ENCODE assay signal across 28 cellular contexts in the genomic region with DNA sequence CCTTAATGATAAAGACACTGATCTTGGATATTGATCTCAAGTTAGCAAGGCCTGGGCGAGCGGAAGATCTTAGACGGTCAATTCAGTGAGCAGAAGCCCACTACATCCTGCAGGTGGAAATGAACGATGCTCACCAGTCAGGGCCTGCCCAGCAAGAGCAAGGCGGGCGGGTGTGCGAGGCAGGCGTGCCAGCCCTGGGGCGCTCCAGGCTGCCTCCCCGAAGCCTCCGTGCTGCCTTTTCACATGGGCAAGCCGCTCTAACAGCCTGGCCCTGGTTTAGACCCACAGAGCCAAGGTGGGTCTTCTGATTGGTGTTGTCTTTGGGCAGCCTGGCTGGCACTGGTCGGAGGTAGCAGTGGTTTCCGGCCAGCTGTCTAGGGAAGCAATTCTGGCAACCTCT.
"Had no signal": no experiment of that assay in that cellular context is flagged by ENCODE, and none has a peak within 500 bp of the region (broad histone marks: within the 10 kb centered on the region; RNA-seq: fewer than 3 reads in every experiment).

No MANE protein-coding gene starts in this region.

- H3K4me1 ChIP-seq: heart right ventricle, left lung, parathyroid adenoma, right atrium auricular region, right lobe of liver, stomach, tibial artery, uterus had no signal

- H3K79me2 ChIP-seq: hepatocyte, parathyroid adenoma had no signal

- H2AFZ ChIP-seq: hepatocyte, parathyroid adenoma had no signal

- H3K36me3 Mint-ChIP-seq: natural killer cell treated with Interleukin-12 subunit alpha and Interleukin-12 subunit beta and Interleukin-15 and Interleukin-18, amount 100 ng/mL, for 72 hours; stimulated activated naive B cell treated with anti-CD40 and anti-IgM and Interleukin-4, amounts not matched to agents 10 μg/mL and 1 μg/mL and 100 μg/mL, for 72 hours had no signal

- H3K4me3 Mint-ChIP-seq: mesothelial cell of epicardium; naive thymus-derived CD4-positive, alpha-beta T cell; natural killer cell treated with Interleukin-12 subunit alpha and Interleukin-12 subunit beta and Interleukin-15 and Interleukin-18, amount 100 ng/mL, for 72 hours; stimulated activated naive B cell treated with anti-CD40 and anti-IgM and Interleukin-4, amounts not matched to agents 10 μg/mL and 1 μg/mL and 100 μg/mL, for 72 hours had no signal

- H3K9me3 Mint-ChIP-seq: mesothelial cell of epicardium; naive thymus-derived CD4-positive, alpha-beta T cell; natural killer cell treated with Interleukin-12 subunit alpha and Interleukin-12 subunit beta and Interleukin-15 and Interleukin-18, amount 100 ng/mL, for 72 hours had no signal

- H3K4me3 ChIP-seq: heart right ventricle, hepatocyte, left lung, lung, right atrium auricular region, right lobe of liver, smooth muscle cell, stomach, thoracic aorta, tibial artery, uterus had no signal

- H3K27me3 Mint-ChIP-seq: naive thymus-derived CD4-positive, alpha-beta T cell; natural killer cell treated with Interleukin-12 subunit alpha and Interleukin-12 subunit beta and Interleukin-15 and Interleukin-18, amount 100 ng/mL, for 72 hours; progenitor cell of endocrine pancreas; stimulated activated naive B cell treated with anti-CD40 and anti-IgM and Interleukin-4, amounts not matched to agents 10 μg/mL and 1 μg/mL and 100 μg/mL, for 72 hours had no signal

- H3K36me3 ChIP-seq: heart right ventricle, left lung, right atrium auricular region, right lobe of liver, uterus had no signal

- H3K4me2 ChIP-seq: hepatocyte, smooth muscle cell had no signal

- H3K9me3 ChIP-seq: heart right ventricle, left lung, right atrium auricular region, right lobe of liver, stomach, thoracic aorta, tibial artery, uterus had no signal

- H3K9ac ChIP-seq: parathyroid adenoma had no signal

- DNase-seq: heart right ventricle; islet precursor cell; kidney glomerular epithelial cell; left colon; mesendoderm; naive thymus-derived CD4-positive, alpha-beta T cell; nucleus accumbens; stimulated activated CD4-positive, alpha-beta T cell treated with anti-CD3 and anti-CD28 coated beads, Interleukin-12 subunit alpha, Interleukin-12 subunit beta, amount 100 ng/mL, for 4 hours; stimulated activated CD4-positive, alpha-beta T cell treated with anti-CD3 and anti-CD28 coated beads, Interleukin-15, amount 100 ng/mL, for 24 hours; stimulated activated CD4-positive, alpha-beta T cell treated with anti-CD3 and anti-CD28 coated beads, Interleukin-2, amount 100 ng/mL, for 24 hours; stimulated activated CD4-positive, alpha-beta T cell treated with anti-CD3 and anti-CD28 coated beads, Interleukin-4, amount 100 ng/mL, for 1 hour; stimulated activated naive B cell treated with anti-CD40 and anti-IgM and Interleukin-4, amounts not matched to agents 10 μg/mL and 1 μg/mL and 100 μg/mL, for 72 hours; stimulated activated naive CD8-positive, alpha-beta T cell treated with anti-CD3 and anti-CD28 coated beads, Interleukin-15, Interleukin-2, amounts not matched to agents 100 U/mL and 50 U/mL, for 24 hours; stomach; tibial artery; trophoblast cell; uterus had no signal

- H3K27ac ChIP-seq: heart right ventricle, hepatocyte, left lung, parathyroid adenoma, right atrium auricular region, right lobe of liver, stomach, thoracic aorta, tibial artery, uterus had no signal

- H3K4me1 Mint-ChIP-seq: stimulated activated naive B cell treated with anti-CD40 and anti-IgM and Interleukin-4, amounts not matched to agents 10 μg/mL and 1 μg/mL and 100 μg/mL, for 72 hours had no signal

- ATAC-seq: heart right ventricle; left colon; left lung; naive thymus-derived CD4-positive, alpha-beta T cell; natural killer cell treated with Interleukin-12 subunit alpha and Interleukin-12 subunit beta and Interleukin-15 and Interleukin-18, amount 100 ng/mL, for 72 hours; right lobe of liver; stimulated activated naive B cell treated with anti-CD40 and anti-IgM and Interleukin-4, amounts not matched to agents 10 μg/mL and 1 μg/mL and 100 μg/mL, for 72 hours; stimulated activated naive CD8-positive, alpha-beta T cell treated with anti-CD3 and anti-CD28 coated beads, Interleukin-15, Interleukin-2, amounts not matched to agents 100 U/mL and 50 U/mL, for 24 hours had no signal

- H3K27me3 ChIP-seq: hepatocyte, left lung, right atrium auricular region, right lobe of liver, stomach, tibial artery, uterus had no signal

- H3K27ac Mint-ChIP-seq: mesothelial cell of epicardium; natural killer cell treated with Interleukin-12 subunit alpha and Interleukin-12 subunit beta and Interleukin-15 and Interleukin-18, amount 100 ng/mL, for 72 hours; progenitor cell of endocrine pancreas; stimulated activated naive B cell treated with anti-CD40 and anti-IgM and Interleukin-4, amounts not matched to agents 10 μg/mL and 1 μg/mL and 100 μg/mL, for 72 hours had no signal
